ENCODE assay signal across 2 cellular contexts in the genomic region with DNA sequence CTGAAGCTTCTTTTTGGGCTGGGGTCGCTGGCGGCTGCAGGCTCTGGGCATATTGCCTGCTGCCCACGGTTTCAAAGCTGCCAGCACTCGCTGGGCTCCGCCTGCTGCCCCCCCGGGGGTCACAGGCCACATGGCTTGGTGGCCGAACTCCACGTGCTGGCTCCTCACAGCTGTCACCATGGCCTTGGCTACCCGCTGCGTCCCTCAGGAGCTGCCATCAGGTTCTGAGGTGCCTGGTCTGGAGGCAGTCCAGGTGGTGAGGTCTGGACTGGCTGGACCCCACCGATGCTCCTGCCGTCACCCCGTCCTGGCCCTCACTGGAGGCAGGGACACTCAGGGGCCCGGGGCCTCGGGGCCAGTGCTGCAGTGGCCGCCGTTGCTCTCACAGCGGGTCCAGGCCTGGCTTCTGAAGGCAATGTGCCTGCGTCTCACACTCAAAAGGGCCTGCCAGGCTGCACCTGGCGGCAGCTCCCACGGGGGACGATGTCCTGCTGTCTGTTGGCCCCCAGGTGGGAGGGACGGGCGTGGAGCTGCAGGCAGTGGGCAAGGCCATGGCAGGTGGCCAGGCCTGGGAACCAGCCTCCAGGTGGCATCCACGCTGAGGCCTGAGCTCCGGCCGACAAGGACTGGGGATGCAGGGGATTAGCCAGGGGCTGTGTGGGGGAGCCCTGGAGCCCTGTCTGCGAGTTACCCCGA.
TF ChIP-seq lines count a peak whose summit lies in the region.

No MANE protein-coding gene starts in this region.

TF ChIP-seq in IMR-90, 13 proteins besides CTCF, POLR2A, EP300 and RAD21:
- no peak for TF ChIP-seq MAZ (IDR thresholded peaks at IDR 0.05; ENCODE audit: borderline replicate concordance, low read depth, low read length)
- TF ChIP-seq CEBPB (IDR thresholded peaks at IDR 0.05; ENCODE audit: low read depth, low read length), result no peak

TF ChIP-seq in K562, 482 proteins besides CTCF, POLR2A, EP300 and RAD21:
- TF ChIP-seq POLR2B (IDR thresholded peaks at IDR 0.05; ENCODE audit: low read depth, partially characterized antibody) (no peak), ZNF449 (CRISPR knock-in tag; IDR thresholded peaks at IDR 0.05) (no peak), FOS (IDR thresholded peaks at IDR 0.05; ENCODE audit: extremely low read depth, insufficient read length) (no peak), RBFOX2 (IDR thresholded peaks at IDR 0.05; ENCODE audit: low read depth, low read length) (peak; percentile 25; the same call in 1 of the 2 replicates), STAG1 (CRISPR knock-in tag; IDR thresholded peaks at IDR 0.05; ENCODE audit: borderline replicate concordance) (no peak)
- TF ChIP-seq, protein P1, sequence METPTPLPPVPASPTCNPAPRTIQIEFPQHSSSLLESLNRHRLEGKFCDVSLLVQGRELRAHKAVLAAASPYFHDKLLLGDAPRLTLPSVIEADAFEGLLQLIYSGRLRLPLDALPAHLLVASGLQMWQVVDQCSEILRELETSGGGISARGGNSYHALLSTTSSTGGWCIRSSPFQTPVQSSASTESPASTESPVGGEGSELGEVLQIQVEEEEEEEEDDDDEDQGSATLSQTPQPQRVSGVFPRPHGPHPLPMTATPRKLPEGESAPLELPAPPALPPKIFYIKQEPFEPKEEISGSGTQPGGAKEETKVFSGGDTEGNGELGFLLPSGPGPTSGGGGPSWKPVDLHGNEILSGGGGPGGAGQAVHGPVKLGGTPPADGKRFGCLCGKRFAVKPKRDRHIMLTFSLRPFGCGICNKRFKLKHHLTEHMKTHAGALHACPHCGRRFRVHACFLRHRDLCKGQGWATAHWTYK (CRISPR knock-in tag; IDR thresholded peaks at IDR 0.05), result no peak
TF ChIP-seq in K562: peak in this region for 1.
